1 cellular context compared by ENCODE assay signal in genomic region chr11:96013459-96014213, GRCh38.
TF ChIP-seq lines count a peak whose summit lies in the region.

No MANE protein-coding gene starts in this region.

TF ChIP-seq in GM12878, 131 proteins besides CTCF, POLR2A, EP300 and RAD21 (continued from another document):
- TF ChIP-seq KDM1A (IDR thresholded peaks at IDR 0.05; ENCODE audit: borderline replicate concordance) (no peak), ZBTB33 (IDR thresholded peaks at IDR 0.05) (peak; percentile 87)
